ENCODE assay signal across 8 cellular contexts in the genomic region with DNA sequence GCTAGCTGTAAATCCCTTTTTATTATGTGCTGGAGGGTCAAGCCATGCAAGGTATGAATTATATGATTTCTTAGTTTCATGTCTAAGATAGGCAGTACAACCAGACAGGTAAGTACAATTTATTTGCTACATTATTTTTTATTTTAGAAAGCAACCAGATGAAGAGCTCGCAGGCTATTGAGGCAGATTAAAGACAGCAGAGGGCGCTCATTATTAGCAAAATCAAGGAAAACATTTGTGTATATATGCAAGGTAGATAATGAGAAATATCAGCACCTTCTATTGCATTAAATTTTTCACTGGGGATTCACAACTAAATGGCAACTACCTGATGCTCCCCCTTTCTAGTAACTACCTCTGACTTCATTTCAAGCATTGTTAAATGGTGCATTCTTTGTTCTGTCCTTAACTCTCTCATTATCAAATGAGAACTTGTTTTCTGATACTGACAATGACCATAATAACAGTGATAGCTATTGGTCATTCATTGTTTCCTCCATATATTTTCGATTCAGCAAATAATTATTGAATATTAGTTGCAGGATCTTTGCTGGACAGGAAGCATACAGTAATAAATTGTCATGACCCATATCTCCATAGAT. TPM values are rescaled to one million over a fixed set of nuclear protein-coding genes. Genes with fewer than 3 reads are reported as not detected.
DNase-seq lines count a peak whose midpoint lies in the region; ATAC-seq and TF ChIP-seq lines count a peak whose summit lies in the region.

No MANE protein-coding gene starts in this region.

- peak; percentile 77 for TF ChIP-seq CTCF in neural crest cell (conservative IDR thresholded peaks at IDR 0.05)

- peaks cover 23% of the 10 kb centered on the region for H3K27me3 Mint-ChIP-seq in neural crest cell (ENCODE audit: low read depth)

- no peaks in the 10 kb centered on the region for H3K4me1 Mint-ChIP-seq in neural crest cell

- ATAC-seq in GM19467 (IDR thresholded peaks at IDR 0.05; ENCODE audit: unreplicated experiment) = no peak

- H3K9me3 Mint-ChIP-seq in neural crest cell = no peaks in the 10 kb centered on the region

- DNase-seq in NCI-H82 (lab: John Stamatoyannopoulos, UW) (peak; percentile 45), NCI-H82 treated with DMSO at 0.1 percent for 48 hours (lab: John Stamatoyannopoulos, UW; ENCODE audit: unreplicated experiment) (no peak), NCI-H526 treated with DMSO at 0.1 percent for 48 hours (lab: John Stamatoyannopoulos, UW) (peak; percentile 10), dedifferentiated amniotic fluid mesenchymal stem cell (ENCODE audit: extremely low spot score) (peak; percentile 33), neural crest cell (ENCODE audit: low read depth, low spot score) (peak; percentile 4), GM19238 (ENCODE audit: insufficient read length, low spot score) (no peak)
- DNase-seq in activated CD4-positive, CD25-positive, alpha-beta regulatory T cell (lab: John Stamatoyannopoulos, UW) = no peak

- no peak overlapping the region for H3K4me3 Mint-ChIP-seq in neural crest cell

- no peak overlapping the region for H3K27ac Mint-ChIP-seq in neural crest cell (ENCODE audit: unreplicated experiment)

- H3K36me3 Mint-ChIP-seq in neural crest cell (ENCODE audit: low read depth) = no peaks in the 10 kb centered on the region

RNA-seq across cellular contexts. Expression of a gene that starts 8.6 kb away (rescaled TPM):
- total RNA-seq in neural crest cell = not detected in 2 replicates

RNA-seq across cellular contexts. Expression of a gene that starts 19.2 kb away (rescaled TPM):
- not detected in 2 replicates for total RNA-seq in neural crest cell

RNA-seq across cellular contexts. Expression of a gene that starts 55.7 kb away (rescaled TPM):
- not detected in 2 replicates for total RNA-seq in neural crest cell

Comparison
In these comparisons a context has a peak if more than half of its experiments do, and no peak if none do; other contexts are left out.
1. DNase-seq: peak in NCI-H82 (single experiment), NCI-H526 treated with DMSO at 0.1 percent for 48 hours (single experiment), dedifferentiated amniotic fluid mesenchymal stem cell (single experiment) and neural crest cell (single experiment); none in NCI-H82 treated with DMSO at 0.1 percent for 48 hours (single experiment), GM19238 (single experiment) and activated CD4-positive, CD25-positive, alpha-beta regulatory T cell (0 of 4).